ENCODE assay signal across 8 cellular contexts in the genomic region with DNA sequence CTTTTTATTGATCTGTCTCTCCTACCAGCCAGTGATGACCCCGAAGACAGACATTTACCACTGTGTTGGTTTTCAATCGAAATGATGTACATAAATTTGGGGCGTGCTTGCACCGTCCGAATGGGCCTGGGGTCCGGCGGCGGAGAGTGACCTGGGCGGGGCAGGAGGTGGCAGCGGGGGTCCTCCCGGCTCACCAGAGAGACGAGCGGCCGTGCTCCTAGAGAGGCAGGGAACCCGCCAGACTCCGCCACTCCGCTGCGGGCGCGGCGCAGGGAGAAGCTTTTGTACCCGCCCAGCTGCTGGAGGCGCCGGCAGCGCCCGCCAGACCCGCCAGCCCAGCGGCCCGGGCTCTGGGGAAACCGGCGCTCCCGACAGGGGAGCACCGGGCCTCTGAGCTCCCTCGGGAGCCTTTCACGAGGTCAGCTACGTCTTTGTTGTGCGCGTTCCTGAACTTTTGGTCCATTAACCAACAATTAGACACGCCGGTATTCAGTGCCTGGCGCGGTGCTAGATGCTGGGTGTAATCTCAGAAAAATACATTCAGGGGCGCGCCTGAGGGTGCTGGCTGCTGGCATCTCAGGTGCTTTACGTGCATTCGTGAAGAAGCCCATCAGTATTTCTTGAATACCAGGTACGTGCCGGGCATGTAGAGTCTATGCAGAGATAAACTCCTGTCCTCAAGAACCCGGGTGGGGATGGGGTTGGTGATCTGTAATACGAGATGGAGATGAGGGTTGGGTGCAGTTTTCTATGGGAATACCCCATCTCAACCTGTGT. TPM values are rescaled to one million over a fixed set of nuclear protein-coding genes. Genes with fewer than 3 reads are reported as not detected.
DNase-seq lines count a peak whose midpoint lies in the region; ATAC-seq and TF ChIP-seq lines count a peak whose summit lies in the region.

A gene with protein sequence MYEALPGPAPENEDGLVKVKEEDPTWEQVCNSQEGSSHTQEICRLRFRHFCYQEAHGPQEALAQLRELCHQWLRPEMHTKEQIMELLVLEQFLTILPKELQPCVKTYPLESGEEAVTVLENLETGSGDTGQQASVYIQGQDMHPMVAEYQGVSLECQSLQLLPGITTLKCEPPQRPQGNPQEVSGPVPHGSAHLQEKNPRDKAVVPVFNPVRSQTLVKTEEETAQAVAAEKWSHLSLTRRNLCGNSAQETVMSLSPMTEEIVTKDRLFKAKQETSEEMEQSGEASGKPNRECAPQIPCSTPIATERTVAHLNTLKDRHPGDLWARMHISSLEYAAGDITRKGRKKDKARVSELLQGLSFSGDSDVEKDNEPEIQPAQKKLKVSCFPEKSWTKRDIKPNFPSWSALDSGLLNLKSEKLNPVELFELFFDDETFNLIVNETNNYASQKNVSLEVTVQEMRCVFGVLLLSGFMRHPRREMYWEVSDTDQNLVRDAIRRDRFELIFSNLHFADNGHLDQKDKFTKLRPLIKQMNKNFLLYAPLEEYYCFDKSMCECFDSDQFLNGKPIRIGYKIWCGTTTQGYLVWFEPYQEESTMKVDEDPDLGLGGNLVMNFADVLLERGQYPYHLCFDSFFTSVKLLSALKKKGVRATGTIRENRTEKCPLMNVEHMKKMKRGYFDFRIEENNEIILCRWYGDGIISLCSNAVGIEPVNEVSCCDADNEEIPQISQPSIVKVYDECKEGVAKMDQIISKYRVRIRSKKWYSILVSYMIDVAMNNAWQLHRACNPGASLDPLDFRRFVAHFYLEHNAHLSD (plus strand): TSS at position 285 of the 777 bp plus-strand sequence. CDS start 2,242 bp downstream, outside the sequence.

- ATAC-seq in HG02885 (IDR thresholded peaks at IDR 0.05; ENCODE audit: poor library complexity, unreplicated experiment) = peak; percentile 85

- peak within 1 kb of the TSS; percentile 67 to 71 for H3K4me3 ChIP-seq in cardiac fibroblast (replicated peaks in 1 of 2; ENCODE audit: low read depth in 2 of 2, low read length in 2 of 2)
- H3K4me3 ChIP-seq in skeletal muscle tissue (ENCODE audit: low read length in 3 of 3) = peak within 1 kb of the TSS; percentile 75 to 82 (median 80)

- DNase-seq in SIG-M5 treated with dmso at 0.1 percent for 504 hours (lab: John Stamatoyannopoulos, UW; ENCODE audit: unreplicated experiment) (peak; percentile 40), SIG-M5 (lab: John Stamatoyannopoulos, UW) (no peak), NCI-H2029 (lab: John Stamatoyannopoulos, UW) (peak; percentile 61), UCSD-AML1 (lab: John Stamatoyannopoulos, UW; ENCODE audit: unreplicated experiment) (peak; percentile 77), cardiac fibroblast (ENCODE audit: low read depth in 2 of 2) (peak; percentile 78 to 86), iPS-NIHi11 (ENCODE audit: low spot score) (peak; percentile 90)

- H3K9ac ChIP-seq in skeletal muscle tissue (ENCODE audit: low read depth in 1 of 3, low read length in 3 of 3) = peak within 1 kb of the TSS; percentile 77 to 80 (median 77)

- H3K27me3 ChIP-seq in skeletal muscle tissue (ENCODE audit: control insufficient read depth in 3 of 3, insufficient read depth in 3 of 3, low read length in 3 of 3) = no peaks in the 10 kb centered on the region

- peaks cover 10 to 38% (median 24%) of the 10 kb centered on the region in 3 donors for H3K36me3 ChIP-seq in skeletal muscle tissue (ENCODE audit: control insufficient read depth in 3 of 3, insufficient read depth in 3 of 3, low read length in 3 of 3)

- H3K9me3 ChIP-seq in skeletal muscle tissue (ENCODE audit: control insufficient read depth in 3 of 3, low read length in 3 of 3) = peaks cover 3 to 6% (median 4%) of the 10 kb centered on the region in 3 donors

- H3K27ac ChIP-seq in skeletal muscle tissue (ENCODE audit: low read depth, low read length) = no peak within 1 kb of the TSS

- H3K4me1 ChIP-seq in skeletal muscle tissue (ENCODE audit: control insufficient read depth in 3 of 3, insufficient read depth in 3 of 3, low read length in 3 of 3) = peaks cover 0 to 8% (median 3%) of the 10 kb centered on the region in 3 donors

- TF ChIP-seq CTCF in cardiac fibroblast (IDR thresholded peaks at IDR 0.05; ENCODE audit: low read depth, low read length) = no peak

RNA-seq across cellular contexts. Expression of the gene that starts here (rescaled TPM):
- total RNA-seq in skeletal muscle tissue = 4.2 TPM
